ENCODE assay signal across 7 cellular contexts in the genomic region with DNA sequence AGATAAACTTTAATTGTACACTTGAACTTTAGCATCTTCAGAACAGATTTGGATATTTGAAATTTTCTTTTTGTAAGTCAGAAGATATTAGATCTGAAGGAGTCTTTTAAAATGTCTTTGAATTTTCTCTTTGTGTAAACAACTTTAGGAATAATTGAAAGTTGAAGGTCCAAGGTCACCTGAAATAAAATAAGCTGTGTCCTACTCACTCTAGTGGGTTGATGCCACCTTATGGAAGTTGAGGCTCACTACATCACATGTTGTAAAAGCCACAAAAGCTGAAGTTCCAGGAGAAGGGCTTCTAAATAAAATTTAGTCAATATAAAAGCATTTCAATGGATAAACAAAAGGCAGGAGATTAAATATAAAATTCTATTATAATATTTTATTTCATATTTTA.
A peak's percentile ranks its signal among the peaks of the same experiment; 100 is the strongest.
DNase-seq lines count a peak whose midpoint lies in the region; ATAC-seq, FAIRE-seq and TF ChIP-seq lines count a peak whose summit lies in the region.

No MANE protein-coding gene starts in this region.

- FAIRE-seq in GM12878 (lab: Jason Lieb, UNC), result no peak

- H3K27ac ChIP-seq in GM12878 (ENCODE audit: control insufficient read depth, insufficient read depth) (no peak overlapping the region), neural cell (ENCODE audit: low read length) (no peak overlapping the region), left lung (no peak overlapping the region)

- no peaks in the 10 kb centered on the region for H4K20me1 ChIP-seq in GM12878 (ENCODE audit: control insufficient read depth, insufficient read depth)
- H4K20me1 ChIP-seq in neural cell (ENCODE audit: insufficient read depth), result no peaks in the 10 kb centered on the region

- CTCF ChIA-PET in GM10248 (lab: Yijun Ruan, JAX), result interaction anchor here (1.4 to 1.7 kb wide), 4 partner anchors 10 to 394 kb away, joined by 3 to 7 read pairs (median 4); no protein-coding TSS in a partner anchor
- CTCF ChIA-PET in GM12878 (lab: Yijun Ruan, JAX), result interaction anchor here (0.6 to 3.4 kb wide), 15 partner anchors 11 to 479 kb away, joined by 3 to 20 read pairs (median 3); no protein-coding TSS in a partner anchor

- DNase-seq in GM10248 (ENCODE audit: extremely low spot score) (peak; percentile 7), LNCaP clone FGC (ENCODE audit: low read depth) (no peak), GM12878 (ENCODE audit: low read depth, low spot score) (no peak), left lung (no peak), GM19240 (ENCODE audit: insufficient read length, low spot score) (no peak)

- H3K9ac ChIP-seq in GM12878 (ENCODE audit: control insufficient read depth, insufficient read depth, low read length), result no peak overlapping the region
- no peak overlapping the region for H3K9ac ChIP-seq in neural cell (ENCODE audit: low read length)

- H3K36me3 ChIP-seq in GM12878 (ENCODE audit: control insufficient read depth in 2 of 2, insufficient read depth in 2 of 2, low read length in 1 of 2) (no peaks in the 10 kb centered on the region), neural cell (ENCODE audit: insufficient read depth, low read length) (no peaks in the 10 kb centered on the region), left lung (no peaks in the 10 kb centered on the region)

- POLR2A ChIA-PET in GM10248 (lab: Yijun Ruan, JAX) (no interaction called here), GM12878 (lab: Charles Lee) (no interaction called here)

- TF ChIP-seq RAD21 in GM12878 (IDR thresholded peaks at IDR 0.05; ENCODE audit: insufficient read depth, low read depth, low read length) (peak; percentile 54), neural cell (conservative IDR thresholded peaks at IDR 0.05) (peak; percentile 78)

- no peaks in the 10 kb centered on the region for H3K79me2 ChIP-seq in GM12878 (ENCODE audit: control insufficient read depth, insufficient read depth, low read length)
- H3K79me2 ChIP-seq in neural cell (replicated peaks; ENCODE audit: insufficient read depth, low read length), result no peaks in the 10 kb centered on the region

- no peak overlapping the region for H3K4me2 ChIP-seq in GM12878 (ENCODE audit: control insufficient read depth, insufficient read depth)
- H3K4me2 ChIP-seq in neural cell (ENCODE audit: low read length), result no peak overlapping the region

- no peaks in the 10 kb centered on the region for H3K9me2 ChIP-seq in neural cell (ENCODE audit: insufficient read depth, low read length)

- H3K27me3 ChIP-seq in GM12878 (replicated peaks in 1 of 2; ENCODE audit: control insufficient read depth in 2 of 2, insufficient read depth in 2 of 2, low read length in 1 of 2) (no peaks in the 10 kb centered on the region), neural cell (ENCODE audit: insufficient read depth, low read depth, low read length) (no peaks in the 10 kb centered on the region), left lung (no peaks in the 10 kb centered on the region)

- in situ Hi-C loops in GM12878 (cut with MboI), result no loop called here

- TF ChIP-seq CTCF in GM10248 (IDR thresholded peaks at IDR 0.05; ENCODE audit: control extremely low read depth, extremely low read depth, low read depth, missing control alignments) (peak; percentile 39), LNCaP clone FGC (IDR thresholded peaks at IDR 0.05; ENCODE audit: control insufficient read depth, extremely low read depth, insufficient read depth) (peak; percentile 80), GM12878 (IDR thresholded peaks at IDR 0.05 in 2 of 3, conservative IDR thresholded peaks at IDR 0.05 in 1 of 3; ENCODE audit: control insufficient read depth in 2 of 3, extremely low read depth in 1 of 3, insufficient read depth in 1 of 3, low read depth in 3 of 3, low read length in 3 of 3) (peak; percentile 31 to 47 (median 40); a peak in 4 of 6 replicates), neural cell (IDR thresholded peaks at IDR 0.05; ENCODE audit: poor library complexity, severe bottlenecking) (peak; percentile 72), left lung (IDR thresholded peaks at IDR 0.05) (peak in 1 of 2 donors; percentile 16)

- no peak for TF ChIP-seq POLR2A in GM12878 (IDR thresholded peaks at IDR 0.05; ENCODE audit: low read depth, low read length)

- no peaks in the 10 kb centered on the region for H3K9me3 ChIP-seq in GM12878 (replicated peaks; ENCODE audit: control insufficient read depth, insufficient read depth, low read length)
- no peaks in the 10 kb centered on the region for H3K9me3 ChIP-seq in neural cell (ENCODE audit: low read length)
- no peaks in the 10 kb centered on the region for H3K9me3 ChIP-seq in left lung

- H3F3A ChIP-seq in neural cell (ENCODE audit: insufficient read depth, low read length, poor library complexity, severe bottlenecking), result no peaks in the 10 kb centered on the region

- TF ChIP-seq EP300 in GM12878 (IDR thresholded peaks at IDR 0.05; ENCODE audit: borderline replicate concordance in 1 of 2, control insufficient read depth in 1 of 2, low read depth in 2 of 2, low read length in 2 of 2) (no peak), neural cell (conservative IDR thresholded peaks at IDR 0.05; ENCODE audit: poor library complexity, severe bottlenecking) (no peak)

- RAD21 ChIA-PET in GM12878 (lab: Charles Lee; ENCODE audit: unreplicated experiment), result interaction anchor here (1.0 to 2.9 kb wide), 7 partner anchors 33 to 303 kb away, joined by 3 to 10 read pairs (median 4); a partner anchor contains a TSS

- H2AFZ ChIP-seq in GM12878 (ENCODE audit: control insufficient read depth, low read depth, low read length) (no peak overlapping the region), neural cell (ENCODE audit: low read depth, low read length) (no peak overlapping the region)

- ATAC-seq in GM21526 (IDR thresholded peaks at IDR 0.05; ENCODE audit: low FRiP score, unreplicated experiment), result peak; percentile 77
- peak; percentile 71 for ATAC-seq in GM12878
- ATAC-seq in left lung, result no peak

- H3K4me3 ChIP-seq in LNCaP clone FGC (ENCODE audit: low read depth, low read length) (no peak overlapping the region), GM12878 (no peak overlapping the region), neural cell (ENCODE audit: low read length) (no peak overlapping the region), left lung (no peak overlapping the region)

- intact Hi-C loops in GM12878 (cut with micrococcal nuclease; ENCODE audit: unreplicated experiment) (loop anchor here (2.0 to 5.0 kb wide), 2 partner anchors 303 to 393 kb away; no protein-coding TSS in a partner anchor), left lung (cut with DNase I) (no loop called here)

- no TSS peak for BruUV-seq in GM12878 (replicated peaks; lab: Mats Ljungman, UMichigan)

- SMC1A ChIA-PET in GM12878 (lab: Charles Lee; ENCODE audit: uncharacterized antibody, unreplicated experiment), result interaction anchor here (0.7 to 1.5 kb wide), 5 partner anchors 35 to 393 kb away, joined by 3 to 5 read pairs (median 4); no protein-coding TSS in a partner anchor

- H3K4me1 ChIP-seq in GM12878 (ENCODE audit: control insufficient read depth, insufficient read depth, low read length) (no peaks in the 10 kb centered on the region), left lung (no peaks in the 10 kb centered on the region)

TF ChIP-seq in GM12878, 131 proteins besides CTCF, POLR2A, EP300 and RAD21:
- TF ChIP-seq EZH2 (IDR thresholded peaks at IDR 0.05; ENCODE audit: borderline replicate concordance, control insufficient read depth, low read depth, low read length), result no peak
- peak; percentile 13; the same call in 1 of the 2 replicates for TF ChIP-seq SMC3 (IDR thresholded peaks at IDR 0.05; ENCODE audit: borderline replicate concordance, low read length)

TF ChIP-seq in neural cell, 6 proteins besides CTCF, POLR2A, EP300 and RAD21:
- TF ChIP-seq MXI1 (conservative IDR thresholded peaks at IDR 0.05; ENCODE audit: poor library complexity, severe bottlenecking) (no peak), SMC3 (conservative IDR thresholded peaks at IDR 0.05; ENCODE audit: poor library complexity) (peak; percentile 75)
TF ChIP-seq in neural cell: peak in this region for 1.
